In the genomic region with DNA sequence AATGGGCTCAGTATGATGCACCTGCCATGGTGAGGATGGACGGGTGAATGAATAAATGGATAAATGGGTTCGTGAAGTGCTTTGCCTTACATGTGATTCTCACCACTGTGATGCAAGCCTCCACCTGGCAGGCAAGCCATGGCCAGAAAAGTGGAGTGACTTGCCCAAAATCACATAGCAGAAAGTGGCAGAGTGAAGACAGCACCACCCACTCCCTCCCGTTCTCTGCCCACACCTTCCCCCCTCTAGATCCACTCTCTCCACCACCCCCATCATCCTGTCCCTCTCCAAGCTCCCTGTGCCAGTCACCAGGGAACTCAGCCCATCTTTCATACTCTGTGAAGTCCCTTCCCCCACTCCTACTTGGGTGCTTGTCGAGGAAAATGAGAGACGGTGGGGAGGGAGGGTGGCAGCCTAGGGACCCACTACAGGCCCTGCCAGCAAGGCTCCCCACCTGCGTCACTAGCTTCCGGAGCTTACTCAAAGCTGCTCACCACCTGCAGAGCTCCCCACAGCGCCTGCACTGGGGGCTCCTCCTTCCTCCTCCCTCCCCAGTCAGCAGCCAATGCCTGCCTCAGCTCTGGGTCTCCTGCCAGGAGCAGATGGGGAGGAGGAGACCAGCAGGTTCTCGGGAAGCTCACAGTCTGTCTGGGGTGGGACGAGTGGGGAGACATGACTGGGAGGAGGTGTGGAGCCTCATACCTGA, we compare ENCODE assay signal across 11 cellular contexts.
DNase-seq lines count a peak whose midpoint lies in the region; ATAC-seq and TF ChIP-seq lines count a peak whose summit lies in the region.
"Had no signal": no experiment of that assay in that cellular context is flagged by ENCODE, and none has a peak within 500 bp of the region (broad histone marks: within the 10 kb centered on the region; RNA-seq: fewer than 3 reads in every experiment).

No MANE protein-coding gene starts in this region.

- DNase-seq in GM12865 (ENCODE audit: low read depth) (peak; percentile 35), OCI-LY7 (ENCODE audit: low spot score) (peak; percentile 83), neuronal stem cell (ENCODE audit: low spot score) (no peak), tibial artery (no peak), mucosa of gallbladder (ENCODE audit: low spot score) (no peak), aorta (no peak)
- DNase-seq in activated T-cell treated with anti-CD3 and anti-CD28 coated beads, Interleukin-2, amount 50 U/mL, for 72 hours, result peak; percentile 73 to 81
- DNase-seq: GM23248 had no signal

- H3K36me3 Mint-ChIP-seq in activated T-cell treated with anti-CD3 and anti-CD28 coated beads, Interleukin-2, amount 50 U/mL, for 72 hours (ENCODE audit: insufficient read depth in 2 of 2), result peaks cover 0 to 2% of the 10 kb centered on the region in 2 donors

- no peak overlapping the region for H3K27ac ChIP-seq in OCI-LY7 (ENCODE audit: low read depth, low read length, poor library complexity, severe bottlenecking)
- no peak overlapping the region for H3K27ac ChIP-seq in neuronal stem cell (replicated peaks; ENCODE audit: low read length)
- no peak overlapping the region for H3K27ac ChIP-seq in tibial artery
- H3K27ac ChIP-seq in aorta (ENCODE audit: low read depth in 1 of 2, low read length in 2 of 2), result no peak overlapping the region
- H3K27ac ChIP-seq: gastroesophageal sphincter, GM23248, parathyroid adenoma had no signal

- TF ChIP-seq CTCF in GM12865 (IDR thresholded peaks at IDR 0.05; ENCODE audit: insufficient read depth, low read depth, low read length, missing control alignments) (no peak), OCI-LY7 (conservative IDR thresholded peaks at IDR 0.05; ENCODE audit: low read length) (no peak), tibial artery (IDR thresholded peaks at IDR 0.05) (no peak)

- H2AFZ ChIP-seq in OCI-LY7 (ENCODE audit: low read length) (peak overlapping the region; percentile 39), neuronal stem cell (ENCODE audit: low read length) (no peak overlapping the region)
- H2AFZ ChIP-seq: GM23248, parathyroid adenoma had no signal

- no peak overlapping the region for H4K91ac ChIP-seq in neuronal stem cell (ENCODE audit: low read depth, low read length, poor library complexity)

- H2BK5ac ChIP-seq in neuronal stem cell (ENCODE audit: low read length), result peak overlapping the region; percentile 22

- no peaks in the 10 kb centered on the region for H3K79me2 ChIP-seq in OCI-LY7 (ENCODE audit: insufficient read depth, low read depth, low read length)
- H3K79me2 ChIP-seq: parathyroid adenoma had no signal

- BruUV-seq in OCI-LY7 (replicated peaks; lab: Mats Ljungman, UMichigan), result no TSS peak

- peak overlapping the region; percentile 0 for H2BK15ac ChIP-seq in neuronal stem cell (ENCODE audit: low read length)

- H3K9me2 ChIP-seq in OCI-LY7 (ENCODE audit: insufficient read depth, low read length), result no peaks in the 10 kb centered on the region

- intact Hi-C loops in OCI-LY7 (cut with micrococcal nuclease; ENCODE audit: unreplicated experiment), result no loop called here
- intact Hi-C loops in tibial artery (cut with DNase I; ENCODE audit: low total_unique reads), result no loop called here
- intact Hi-C loops in aorta (cut with DNase I), result no loop called here

- no peak overlapping the region for H3K27ac Mint-ChIP-seq in activated T-cell treated with anti-CD3 and anti-CD28 coated beads, Interleukin-2, amount 50 U/mL, for 72 hours

- H3K4me3 Mint-ChIP-seq in activated T-cell treated with anti-CD3 and anti-CD28 coated beads, Interleukin-2, amount 50 U/mL, for 72 hours, result peak overlapping the region; percentile 5 to 69

- no peak overlapping the region for H2AK5ac ChIP-seq in neuronal stem cell (ENCODE audit: low read depth, low read length)

- no peak overlapping the region for H3K9ac ChIP-seq in neuronal stem cell (ENCODE audit: low read depth, low read length, poor library complexity)
- H3K9ac ChIP-seq: GM23248, parathyroid adenoma had no signal

- no peaks in the 10 kb centered on the region for H3K79me1 ChIP-seq in neuronal stem cell (ENCODE audit: low read depth, low read length)

- POLR2A ChIA-PET in OCI-LY7 (lab: Charles Lee), result no interaction called here

- WGBS in neuronal stem cell (ENCODE audit: extremely low coverage in 2 of 2, insufficient read length in 2 of 2, insufficient replicate concordance in 1 of 2), 2 donors, result no CpG with 5 or more reads among the region's 10 CpGs
- WGBS in aorta, 2 donors, result 29 to 32% methylated on average over 10 of the region's 10 CpGs

- H3K4me1 ChIP-seq in OCI-LY7 (ENCODE audit: insufficient read depth, low read length, poor library complexity, severe bottlenecking) (peaks cover 28% of the 10 kb centered on the region), neuronal stem cell (ENCODE audit: control insufficient read depth in 2 of 2, insufficient read depth in 1 of 2, low read depth in 1 of 2, low read length in 2 of 2) (peaks cover 0 to 30% of the 10 kb centered on the region in 2 donors), tibial artery (peaks cover 0 to 12% (median 10%) of the 10 kb centered on the region in 4 donors), aorta (ENCODE audit: control insufficient read depth in 1 of 2, insufficient read depth in 2 of 2, low read length in 2 of 2) (no peaks in the 10 kb centered on the region)
- H3K4me1 ChIP-seq: parathyroid adenoma had no signal

- H3K27me3 ChIP-seq in neuronal stem cell (ENCODE audit: control insufficient read depth in 3 of 3, insufficient read depth in 3 of 3, low read depth in 1 of 3, low read length in 3 of 3) (peaks cover 5 to 97% (median 39%) of the 10 kb centered on the region in 3 experiments), tibial artery (peaks cover 0 to 49% of the 10 kb centered on the region in 2 donors), aorta (ENCODE audit: control insufficient read depth in 1 of 2, insufficient read depth in 2 of 2, low read length in 1 of 2) (no peaks in the 10 kb centered on the region)

- H3K4me1 Mint-ChIP-seq in activated T-cell treated with anti-CD3 and anti-CD28 coated beads, Interleukin-2, amount 50 U/mL, for 72 hours (ENCODE audit: low read depth), result peaks cover 40% of the 10 kb centered on the region

- H3K18ac ChIP-seq in neuronal stem cell (ENCODE audit: low read length), result no peak overlapping the region

- H2BK12ac ChIP-seq in neuronal stem cell (ENCODE audit: low read length), result peak overlapping the region; percentile 8

- no peak overlapping the region for H2BK120ac ChIP-seq in neuronal stem cell (ENCODE audit: low read depth, low read length)

- no peak overlapping the region for H3K4ac ChIP-seq in neuronal stem cell (ENCODE audit: low read length)

- H4K20me1 ChIP-seq in OCI-LY7 (ENCODE audit: insufficient read depth, low read length), result no peaks in the 10 kb centered on the region

- H3K4me3 ChIP-seq in GM12865 (ENCODE audit: low read depth, low read length), result no peak overlapping the region
- no peak overlapping the region for H3K4me3 ChIP-seq in OCI-LY7 (ENCODE audit: low read depth, low read length, poor library complexity, severe bottlenecking)
- H3K4me3 ChIP-seq in neuronal stem cell (ENCODE audit: low read length in 2 of 2), result no peak overlapping the region
- no peak overlapping the region for H3K4me3 ChIP-seq in tibial artery
- H3K4me3 ChIP-seq in aorta (ENCODE audit: low read length in 2 of 2), result no peak overlapping the region
- H3K4me3 ChIP-seq: gastroesophageal sphincter, GM23248 had no signal

- ATAC-seq in activated T-cell treated with anti-CD3 and anti-CD28 coated beads, Interleukin-2, amount 50 U/mL, for 72 hours (replicated peaks in 1 of 2), result peak; percentile 96 to 97
- ATAC-seq in SK-N-SH treated with all-trans-retinoic acid at 6 μM for 48 hours, result no peak
- no peak for ATAC-seq in aorta (ENCODE audit: low FRiP score)
- ATAC-seq: gastroesophageal sphincter had no signal

- no peak overlapping the region for H3K14ac ChIP-seq in neuronal stem cell (ENCODE audit: low read length)

- CTCF ChIA-PET in OCI-LY7 (lab: Charles Lee; ENCODE audit: unreplicated experiment), result interaction anchor here (1.0 kb wide), 1 partner anchor 16 kb away, joined by 5 read pairs; no protein-coding TSS in a partner anchor

- H3K36me3 ChIP-seq in OCI-LY7 (ENCODE audit: insufficient read depth, low read length), result no peaks in the 10 kb centered on the region
- H3K36me3 ChIP-seq in neuronal stem cell (replicated peaks in 1 of 2; ENCODE audit: control insufficient read depth in 2 of 2, insufficient read depth in 2 of 2, low read length in 2 of 2), result no peaks in the 10 kb centered on the region
- H3K36me3 ChIP-seq in tibial artery, result no peaks in the 10 kb centered on the region
- no peaks in the 10 kb centered on the region for H3K36me3 ChIP-seq in aorta (ENCODE audit: control insufficient read depth in 1 of 2, insufficient read depth in 2 of 2, low read length in 1 of 2)

- H3K4me2 ChIP-seq in OCI-LY7 (ENCODE audit: low read length) (peak overlapping the region; percentile 59), neuronal stem cell (ENCODE audit: insufficient read depth, low read length, poor library complexity, severe bottlenecking) (no peak overlapping the region)

- no peak overlapping the region for H4K8ac ChIP-seq in neuronal stem cell (ENCODE audit: low read depth, low read length)

- H3K23ac ChIP-seq in neuronal stem cell (ENCODE audit: low read depth, low read length, poor library complexity), result peak overlapping the region; percentile 50

- peaks cover 64% of the 10 kb centered on the region for H3K27me3 Mint-ChIP-seq in activated T-cell treated with anti-CD3 and anti-CD28 coated beads, Interleukin-2, amount 50 U/mL, for 72 hours (ENCODE audit: low read depth)

- H3K9me3 ChIP-seq in OCI-LY7 (ENCODE audit: low read length) (no peaks in the 10 kb centered on the region), neuronal stem cell (replicated peaks in 1 of 2; ENCODE audit: control insufficient read depth in 2 of 2, insufficient read depth in 1 of 2, low read depth in 1 of 2, low read length in 2 of 2) (no peaks in the 10 kb centered on the region), tibial artery (no peaks in the 10 kb centered on the region), aorta (ENCODE audit: control insufficient read depth, low read length) (no peaks in the 10 kb centered on the region)
- H3K9me3 ChIP-seq: gastroesophageal sphincter had no signal

- no peaks in the 10 kb centered on the region for H3K9me3 Mint-ChIP-seq in activated T-cell treated with anti-CD3 and anti-CD28 coated beads, Interleukin-2, amount 50 U/mL, for 72 hours

Comparison
In these comparisons a context has a peak if more than half of its experiments do, and no peak if none do; other contexts are left out.
1. DNase-seq: peak in GM12865 (single experiment), OCI-LY7 (single experiment) and activated T-cell treated with anti-CD3 and anti-CD28 coated beads, Interleukin-2, amount 50 U/mL, for 72 hours (2 of 2); none in neuronal stem cell (single experiment), tibial artery (0 of 2), mucosa of gallbladder (single experiment) and aorta (0 of 2).
2. ATAC-seq: peak in activated T-cell treated with anti-CD3 and anti-CD28 coated beads, Interleukin-2, amount 50 U/mL, for 72 hours (2 of 2); none in SK-N-SH treated with all-trans-retinoic acid at 6 μM for 48 hours (single experiment) and aorta (single experiment).